16 cellular contexts compared by ENCODE assay signal in genomic region chr3:103907567-103907966, GRCh38.
DNase-seq lines count a peak whose midpoint lies in the region; ATAC-seq and TF ChIP-seq lines count a peak whose summit lies in the region.
"Had no signal": no experiment of that assay in that cellular context is flagged by ENCODE, and none has a peak within 500 bp of the region (broad histone marks: within the 10 kb centered on the region; RNA-seq: fewer than 3 reads in every experiment).

No MANE protein-coding gene starts in this region.

- H3K9me2 ChIP-seq in HCT116 (ENCODE audit: insufficient read depth), result no peaks in the 10 kb centered on the region; the same call in none of the 2 replicates

- H3K9me3 ChIP-seq in A673 (ENCODE audit: low read depth, low read length, poor library complexity, severe bottlenecking), result no peaks in the 10 kb centered on the region
- no peaks in the 10 kb centered on the region for H3K9me3 ChIP-seq in HCT116 (ENCODE audit: control insufficient read depth in 1 of 2, insufficient read depth in 1 of 2, low read depth in 1 of 2, low read length in 2 of 2)
- H3K9me3 ChIP-seq in SK-N-MC (ENCODE audit: low read depth, low read length), result no peaks in the 10 kb centered on the region
- no peaks in the 10 kb centered on the region for H3K9me3 ChIP-seq in Peyer's patch
- H3K9me3 ChIP-seq: BLaER1 treated with 17β-estradiol and CSF1 and Interleukin-3, amounts not matched to agents 10 nM and 100 nM; Caco-2 had no signal

- DNase-seq in A673 (ENCODE audit: low spot score) (no peak), HCT116 (ENCODE audit: low read depth, low spot score) (no peak), SK-N-MC (ENCODE audit: low read depth, low spot score) (no peak), Peyer's patch (no peak), G401 (ENCODE audit: low spot score) (no peak)
- DNase-seq: 8988T; AML-193; Caco-2; Calu3; CD4-positive, alpha-beta T cell; CD8-positive, alpha-beta T cell; DMS79 treated with DMSO at 0.1 percent for 48 hours; GDM1 had no signal

- H3K27me3 ChIP-seq in A673 (replicated peaks; ENCODE audit: insufficient read depth, low read depth, low read length, poor library complexity) (no peaks in the 10 kb centered on the region), HCT116 (ENCODE audit: insufficient read depth, low read length) (no peaks in the 10 kb centered on the region), Peyer's patch (no peaks in the 10 kb centered on the region)
- H3K27me3 ChIP-seq: BLaER1 treated with 17β-estradiol and CSF1 and Interleukin-3, amounts not matched to agents 10 nM and 100 nM had no signal

- H3K4me1 ChIP-seq in A673 (ENCODE audit: insufficient read depth, low read length, poor library complexity, severe bottlenecking) (peaks cover 22% of the 10 kb centered on the region), HCT116 (ENCODE audit: control insufficient read depth in 1 of 2, insufficient read depth in 2 of 2, low read length in 2 of 2) (no peaks in the 10 kb centered on the region), Peyer's patch (no peaks in the 10 kb centered on the region)
- H3K4me1 ChIP-seq: BLaER1 treated with 17β-estradiol and CSF1 and Interleukin-3, amounts not matched to agents 10 nM and 100 nM; Caco-2 had no signal

- ATAC-seq in HCT116, result no peak
- ATAC-seq: CD8-positive, alpha-beta T cell; GM12878 had no signal

- in situ Hi-C loops in G401 (cut with HindIII; ENCODE audit: low sequenced_read_pairs), result no loop called here

- intact Hi-C loops in A673 (cut with micrococcal nuclease; ENCODE audit: unreplicated experiment), result loop anchor here (10.0 kb wide), 1 partner anchor 413 kb away; no protein-coding TSS in a partner anchor
- intact Hi-C loops in HCT116 (cut with micrococcal nuclease), result no loop called here

- no peak overlapping the region for H3K4me3 ChIP-seq in A673 (ENCODE audit: low read depth, low read length, poor library complexity, severe bottlenecking)
- H3K4me3 ChIP-seq in HCT116 (replicated peaks in 1 of 2; ENCODE audit: low read depth in 1 of 2, low read length in 2 of 2), result no peak overlapping the region
- H3K4me3 ChIP-seq in SK-N-MC, result no peak overlapping the region
- no peak overlapping the region for H3K4me3 ChIP-seq in Peyer's patch
- H3K4me3 ChIP-seq: BLaER1 treated with 17β-estradiol and CSF1 and Interleukin-3, amounts not matched to agents 10 nM and 100 nM; GM12878 had no signal

- BruUV-seq in A673 (replicated peaks; lab: Mats Ljungman, UMichigan), result no TSS peak
- no TSS peak for BruUV-seq in HCT116 (replicated peaks; lab: Mats Ljungman, UMichigan)

- H3K36me3 ChIP-seq in A673 (ENCODE audit: insufficient read depth, low read length, poor library complexity, severe bottlenecking), result no peaks in the 10 kb centered on the region
- no peaks in the 10 kb centered on the region for H3K36me3 ChIP-seq in HCT116 (ENCODE audit: control insufficient read depth in 1 of 2, insufficient read depth in 2 of 2, low read length in 2 of 2)
- H3K36me3 ChIP-seq in SK-N-MC (ENCODE audit: insufficient read depth, low read length), result no peaks in the 10 kb centered on the region
- no peaks in the 10 kb centered on the region for H3K36me3 ChIP-seq in Peyer's patch
- H3K36me3 ChIP-seq: BLaER1 treated with 17β-estradiol and CSF1 and Interleukin-3, amounts not matched to agents 10 nM and 100 nM had no signal

- H3K27ac ChIP-seq in A673 (ENCODE audit: low read depth, low read length, poor library complexity, severe bottlenecking) (peak overlapping the region; percentile 67), HCT116 (ENCODE audit: low read depth, low read length) (no peak overlapping the region), SK-N-MC (peak overlapping the region; percentile 75; the same call in 1 of the 2 replicates), Peyer's patch (no peak overlapping the region)
- H3K27ac ChIP-seq: BLaER1 treated with 17β-estradiol and CSF1 and Interleukin-3, amounts not matched to agents 10 nM and 100 nM; C4-2B had no signal

- peak overlapping the region; percentile 21 for H2AFZ ChIP-seq in HCT116 (ENCODE audit: low read depth, low read length, poor library complexity, severe bottlenecking)

- POLR2A ChIA-PET in A673 (lab: Charles Lee; ENCODE audit: low non-redundant PET) (no interaction called here), HCT116 (lab: Charles Lee) (no interaction called here)

- H3K9ac ChIP-seq in HCT116 (ENCODE audit: low read length) (no peak overlapping the region), SK-N-MC (ENCODE audit: insufficient read length) (no peak overlapping the region)
- H3K9ac ChIP-seq: BLaER1 treated with 17β-estradiol and CSF1 and Interleukin-3, amounts not matched to agents 10 nM and 100 nM had no signal

- H3K79me2 ChIP-seq in HCT116 (ENCODE audit: insufficient read depth, low read length), result no peaks in the 10 kb centered on the region

- no peaks in the 10 kb centered on the region for H4K20me1 ChIP-seq in HCT116 (ENCODE audit: insufficient read depth)
- H4K20me1 ChIP-seq: BLaER1 treated with 17β-estradiol and CSF1 and Interleukin-3, amounts not matched to agents 10 nM and 100 nM had no signal

- CTCF ChIA-PET in A673 (lab: Charles Lee) (no interaction called here), HCT116 (lab: Charles Lee) (no interaction called here)

- no peak for TF ChIP-seq CTCF in A673 (conservative IDR thresholded peaks at IDR 0.05; ENCODE audit: low read depth, low read length)
- no peak for TF ChIP-seq CTCF in HCT116 (IDR thresholded peaks at IDR 0.05 in 2 of 3, conservative IDR thresholded peaks at IDR 0.05 in 1 of 3; ENCODE audit: borderline replicate concordance in 1 of 3, insufficient read depth in 1 of 3, low read depth in 2 of 3, low read length in 2 of 3)
- no peak for TF ChIP-seq CTCF in Peyer's patch (IDR thresholded peaks at IDR 0.05)

- RAD21 ChIA-PET in HCT116 (lab: Charles Lee; ENCODE audit: low non-redundant PET in 1 of 2, low total read pairs in 2 of 2, uncharacterized antibody in 2 of 2, unreplicated experiment in 2 of 2), result no interaction called here

- TF ChIP-seq POLR2A in HCT116 (IDR thresholded peaks at IDR 0.05; ENCODE audit: borderline replicate concordance, extremely low read depth, insufficient read depth, insufficient read length) (no peak), Peyer's patch (IDR thresholded peaks at IDR 0.05) (no peak)

- H3K4me2 ChIP-seq in HCT116 (ENCODE audit: low read length), result no peak overlapping the region
- H3K4me2 ChIP-seq: BLaER1 treated with 17β-estradiol and CSF1 and Interleukin-3, amounts not matched to agents 10 nM and 100 nM had no signal

- no peak for TF ChIP-seq RAD21 in HCT116 (IDR thresholded peaks at IDR 0.05; ENCODE audit: low read depth)

TF ChIP-seq in HCT116, 20 proteins besides CTCF, POLR2A, EP300 and RAD21 (continues in another document):
- TF ChIP-seq FOSL1 (IDR thresholded peaks at IDR 0.05; ENCODE audit: low read depth) (no peak), YY1 (IDR thresholded peaks at IDR 0.05; ENCODE audit: extremely low read depth, insufficient replicate concordance, low read depth, low read length) (no peak), EZH2phosphoT487 (IDR thresholded peaks at IDR 0.05; ENCODE audit: borderline replicate concordance) (no peak), CBX3 (IDR thresholded peaks at IDR 0.05; ENCODE audit: low read depth) (no peak), TCF7L2 (IDR thresholded peaks at IDR 0.05; ENCODE audit: borderline replicate concordance, extremely low read depth, insufficient read depth, insufficient read length) (no peak), SIN3A (IDR thresholded peaks at IDR 0.05; ENCODE audit: low read depth) (no peak), SRF (IDR thresholded peaks at IDR 0.05; ENCODE audit: low read depth) (no peak), ZNF274 (IDR thresholded peaks at IDR 0.05; ENCODE audit: low read depth, low read length) (no peak), SP1 (IDR thresholded peaks at IDR 0.05; ENCODE audit: low read depth) (no peak), CEBPB (IDR thresholded peaks at IDR 0.05; ENCODE audit: low read depth) (no peak), ZBTB33 (IDR thresholded peaks at IDR 0.05; ENCODE audit: extremely low read depth, insufficient replicate concordance, low read length) (no peak), MAX (IDR thresholded peaks at IDR 0.05) (no peak), EZH2 (IDR thresholded peaks at IDR 0.05) (no peak)

Comparison
In these comparisons a context has a peak if more than half of its experiments do, and no peak if none do; other contexts are left out.
1. H3K27ac ChIP-seq: peak in A673 (single experiment) and SK-N-MC (single experiment); none in HCT116 (single experiment) and Peyer's patch (0 of 4).